16 cellular contexts compared by ENCODE assay signal in genomic region chr6:75154973-75155372, GRCh38. TPM values are rescaled to one million over a fixed set of nuclear protein-coding genes. Genes with fewer than 3 reads are reported as not detected.
DNase-seq lines count a peak whose midpoint lies in the region; ATAC-seq and TF ChIP-seq lines count a peak whose summit lies in the region.
"Had no signal": no experiment of that assay in that cellular context is flagged by ENCODE, and none has a peak within 500 bp of the region (broad histone marks: within the 10 kb centered on the region; RNA-seq: fewer than 3 reads in every experiment).

No MANE protein-coding gene starts in this region.

- H3K4me2 ChIP-seq in trophoblast cell (ENCODE audit: low read length) = no peak overlapping the region
- H3K4me2 ChIP-seq: BLaER1, GM23338 had no signal

- H4K91ac ChIP-seq in trophoblast cell (ENCODE audit: low read depth, low read length) = peak overlapping the region; percentile 64

- H3K4me3 ChIP-seq in trophoblast cell (ENCODE audit: low read depth, low read length) = no peak overlapping the region
- no peak overlapping the region for H3K4me3 ChIP-seq in dorsolateral prefrontal cortex
- H3K4me3 ChIP-seq: BLaER1, GM23338 had no signal

- TF ChIP-seq CTCF in dorsolateral prefrontal cortex (IDR thresholded peaks at IDR 0.05 in 54 of 56, conservative IDR thresholded peaks at IDR 0.05 in 2 of 56; ENCODE audit: low read depth in 1 of 56, partially characterized antibody in 56 of 56) = no peak

- H3K27ac ChIP-seq in trophoblast cell (ENCODE audit: low read depth, low read length) = peak overlapping the region; percentile 88
- H3K27ac ChIP-seq in dorsolateral prefrontal cortex = no peak overlapping the region
- H3K27ac ChIP-seq: BLaER1 had no signal

- H3K79me2 ChIP-seq in trophoblast cell (ENCODE audit: control insufficient read depth, insufficient read depth, low read length, poor library complexity) = no peaks in the 10 kb centered on the region

- peak overlapping the region; percentile 87 for H2BK120ac ChIP-seq in trophoblast cell (ENCODE audit: insufficient read depth, low read length, poor library complexity)

- peaks cover 2 to 7% of the 10 kb centered on the region in 2 experiments for H3K4me1 ChIP-seq in trophoblast cell (ENCODE audit: control insufficient read depth in 1 of 2, insufficient read depth in 2 of 2, low read length in 2 of 2)
- H3K4me1 ChIP-seq: BLaER1 had no signal

- H2BK12ac ChIP-seq in trophoblast cell (ENCODE audit: low read length) = peak overlapping the region; percentile 64

- peak overlapping the region; percentile 71 for H3K14ac ChIP-seq in trophoblast cell (ENCODE audit: low read length)

- no peak overlapping the region for H3K9ac ChIP-seq in trophoblast cell (ENCODE audit: low read length)
- H3K9ac ChIP-seq: BLaER1 had no signal

- H4K12ac ChIP-seq in trophoblast cell (ENCODE audit: low read depth, low read length) = no peak overlapping the region

- H3K27me3 ChIP-seq in trophoblast cell (ENCODE audit: insufficient read depth, low read length) (no peaks in the 10 kb centered on the region), dorsolateral prefrontal cortex (no peaks in the 10 kb centered on the region)
- H3K27me3 ChIP-seq: BLaER1 had no signal

- peak overlapping the region; percentile 79 for H2BK5ac ChIP-seq in trophoblast cell (ENCODE audit: low read depth, low read length, poor library complexity)

- peak overlapping the region; percentile 17 for H4K8ac ChIP-seq in trophoblast cell (ENCODE audit: low read depth, low read length)

- no peak overlapping the region for H3K23ac ChIP-seq in trophoblast cell (ENCODE audit: low read length)

- no peaks in the 10 kb centered on the region for H3K9me3 ChIP-seq in trophoblast cell (ENCODE audit: insufficient read depth, low read depth, low read length)
- H3K9me3 ChIP-seq: BLaER1 had no signal

- intact Hi-C loops in dorsolateral prefrontal cortex (cut with DNase I) = no loop called here

- H3K36me3 ChIP-seq in trophoblast cell (ENCODE audit: control insufficient read depth in 1 of 2, insufficient read depth in 2 of 2, low read length in 2 of 2) = peaks cover 0 to 9% of the 10 kb centered on the region in 2 experiments
- H3K36me3 ChIP-seq: BLaER1 had no signal

- peak overlapping the region; percentile 45 for H3K18ac ChIP-seq in trophoblast cell (ENCODE audit: low read length)

- peak overlapping the region; percentile 42 for H2AK5ac ChIP-seq in trophoblast cell (ENCODE audit: low read length)

- DNase-seq in COLO829 (ENCODE audit: low spot score) (peak; percentile 20), RPMI7951 (ENCODE audit: low read depth) (peak; percentile 35), epidermal melanocyte (ENCODE audit: insufficient read length, low spot score) (peak; percentile 30), trophoblast cell (no peak), dorsolateral prefrontal cortex (no peak), NCI-H1930 (lab: John Stamatoyannopoulos, UW) (no peak)
- DNase-seq: 8988T; AML-193; Calu3; CD8-positive, alpha-beta memory T cell; DMS 273 treated with DMSO at 0.1 percent for 48 hours; H7 had no signal

- ATAC-seq in HG03159 (IDR thresholded peaks at IDR 0.05; ENCODE audit: unreplicated experiment) (no peak), GM21367 (IDR thresholded peaks at IDR 0.05; ENCODE audit: unreplicated experiment) (no peak)
- ATAC-seq: GM23338 had no signal

- H2AFZ ChIP-seq in trophoblast cell (ENCODE audit: insufficient read depth, low read length, poor library complexity) = no peak overlapping the region
- H2AFZ ChIP-seq: GM23338 had no signal

- H3K4ac ChIP-seq in trophoblast cell (ENCODE audit: low read depth, low read length) = peak overlapping the region; percentile 50

- WGBS in trophoblast cell (ENCODE audit: extremely low coverage, insufficient coverage, insufficient read length) = no CpG with 5 or more reads among the region's 1 CpG

- peaks cover 4% of the 10 kb centered on the region for H3K79me1 ChIP-seq in trophoblast cell (ENCODE audit: low read length)

RNA-seq across cellular contexts. Expression of gene COL12A1, which starts 50.9 kb away (rescaled TPM):
- 25.9 and 28.7 TPM in 2 replicates for total RNA-seq in RPMI7951 (2014; rRNA removed; shearing (Covaris generic))
- polyA plus RNA-seq in trophoblast cell (2013) = 38.5 and 39.9 TPM in 2 replicates
- total RNA-seq in dorsolateral prefrontal cortex = 10 to 100 TPM in 104 of 120 experiments, 1 to 10 TPM in 16; 5.0 to 28.6 (median 14.1) TPM
- total RNA-seq: CD8-positive, alpha-beta memory T cell had no signal
- polyA plus RNA-seq: CD8-positive, alpha-beta memory T cell had no signal

Comparison
In these comparisons a context has a peak if more than half of its experiments do, and no peak if none do; other contexts are left out.
1. DNase-seq: peak in COLO829 (single experiment), RPMI7951 (single experiment) and epidermal melanocyte (single experiment); none in trophoblast cell (0 of 2), dorsolateral prefrontal cortex (0 of 10) and NCI-H1930 (0 of 2).